In the genomic region with DNA sequence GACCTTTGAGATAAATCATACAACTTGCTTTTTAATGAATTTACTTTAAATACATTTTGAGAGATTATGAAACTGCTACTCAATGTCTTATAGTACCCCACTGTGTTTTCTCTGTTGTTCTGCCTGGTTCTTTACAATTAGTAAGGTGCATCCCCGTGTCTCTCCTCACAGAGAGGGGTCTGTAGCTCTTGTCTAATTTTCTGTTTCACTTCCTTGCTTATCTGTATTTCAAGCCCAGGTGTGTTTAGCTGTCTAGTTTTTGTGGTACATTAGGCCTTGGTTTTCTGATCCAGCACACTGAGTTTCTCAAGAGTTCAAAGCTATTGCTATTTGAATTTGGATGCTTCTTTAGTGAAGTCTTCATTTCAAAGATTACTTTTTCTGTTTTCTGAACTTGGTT, we compare ENCODE assay signal across 16 cellular contexts.
A peak's percentile ranks its signal among the peaks of the same experiment; 100 is the strongest.
DNase-seq lines count a peak whose midpoint lies in the region; ATAC-seq and TF ChIP-seq lines count a peak whose summit lies in the region.
"Had no signal": no experiment of that assay in that cellular context is flagged by ENCODE, and none has a peak within 500 bp of the region (broad histone marks: within the 10 kb centered on the region; RNA-seq: fewer than 3 reads in every experiment).

No MANE protein-coding gene starts in this region.

- 23% methylated on average over 1 of the region's 1 CpG for WGBS in SK-N-SH (ENCODE audit: low lambda C conversion rate)

- peaks cover 4% of the 10 kb centered on the region for H3K9me3 Mint-ChIP-seq in nephron progenitor cell
- H3K9me3 Mint-ChIP-seq in activated T-cell treated with anti-CD3 and anti-CD28 coated beads, Interleukin-2, amount 50 U/mL, for 72 hours: peaks cover 0 to 2% of the 10 kb centered on the region in 2 donors
- H3K9me3 Mint-ChIP-seq: activated CD4-positive, alpha-beta memory T cell treated with anti-CD3 and anti-CD28 coated beads for 36 hours; neural crest cell had no signal

- H3K9me2 ChIP-seq in SK-N-SH: no peaks in the 10 kb centered on the region

- peaks cover 8% of the 10 kb centered on the region for H3K4me1 Mint-ChIP-seq in nephron progenitor cell
- H3K4me1 Mint-ChIP-seq in activated T-cell treated with anti-CD3 and anti-CD28 coated beads, Interleukin-2, amount 50 U/mL, for 72 hours (ENCODE audit: low read depth): no peaks in the 10 kb centered on the region

- DNase-seq in nephron progenitor cell: no peak
- no peak for DNase-seq in hypothalamus (lab: John Stamatoyannopoulos, UW)
- no peak for DNase-seq in NCI-H1048 (lab: John Stamatoyannopoulos, UW)
- DNase-seq in activated T-cell treated with anti-CD3 and anti-CD28 coated beads, Interleukin-2, amount 50 U/mL, for 72 hours: no peak
- DNase-seq in SK-N-SH: no peak
- DNase-seq: activated CD4-positive, alpha-beta memory T cell treated with anti-CD3 and anti-CD28 coated beads for 36 hours; activated effector memory CD4-positive, alpha-beta T cell treated with anti-CD3 and anti-CD28 coated beads, Interleukin-2, amount 50 U/mL, for 16 hours; GM23248; left lung; NCI-H446 treated with DMSO at 0.1 percent for 48 hours; T-helper 9 cell had no signal

- no peak overlapping the region for H3K9ac ChIP-seq in SK-N-SH
- H3K9ac ChIP-seq: GM23248 had no signal

- no peak overlapping the region for H2AFZ ChIP-seq in SK-N-SH (ENCODE audit: low read depth)
- H2AFZ ChIP-seq: GM23248 had no signal

- H3K27ac Mint-ChIP-seq in nephron progenitor cell: peak overlapping the region; percentile 34
- H3K27ac Mint-ChIP-seq in activated T-cell treated with anti-CD3 and anti-CD28 coated beads, Interleukin-2, amount 50 U/mL, for 72 hours: no peak overlapping the region
- H3K27ac Mint-ChIP-seq: activated CD4-positive, alpha-beta memory T cell treated with anti-CD3 and anti-CD28 coated beads for 36 hours had no signal

- no peaks in the 10 kb centered on the region for H3K9me3 ChIP-seq in SK-N-SH
- H3K9me3 ChIP-seq: left lung, thoracic aorta had no signal

- no peaks in the 10 kb centered on the region for H3K27me3 ChIP-seq in SK-N-SH (ENCODE audit: insufficient read depth)
- H3K27me3 ChIP-seq: left lung had no signal

- H3F3A ChIP-seq in SK-N-SH (replicated peaks; ENCODE audit: insufficient read depth): no peaks in the 10 kb centered on the region

- TF ChIP-seq RAD21 in SK-N-SH (IDR thresholded peaks at IDR 0.05; ENCODE audit: low read length): no peak

- POLR2A ChIA-PET in SK-N-SH (lab: Yijun Ruan, JAX): no interaction called here

- H3K27ac ChIP-seq in SK-N-SH (ENCODE audit: low read depth in 2 of 2, low read length in 1 of 2): no peak overlapping the region
- H3K27ac ChIP-seq: GM23248, left lung, thoracic aorta had no signal

- H3K4me3 Mint-ChIP-seq in nephron progenitor cell: no peak overlapping the region
- H3K4me3 Mint-ChIP-seq in activated T-cell treated with anti-CD3 and anti-CD28 coated beads, Interleukin-2, amount 50 U/mL, for 72 hours: no peak overlapping the region
- H3K4me3 Mint-ChIP-seq: activated CD4-positive, alpha-beta memory T cell treated with anti-CD3 and anti-CD28 coated beads for 36 hours; neural crest cell had no signal

- peaks cover 17% of the 10 kb centered on the region for H3K27me3 Mint-ChIP-seq in nephron progenitor cell (ENCODE audit: low read depth, poor library complexity)
- H3K27me3 Mint-ChIP-seq in activated T-cell treated with anti-CD3 and anti-CD28 coated beads, Interleukin-2, amount 50 U/mL, for 72 hours (ENCODE audit: low read depth): peaks cover 14% of the 10 kb centered on the region

- TF ChIP-seq CTCF in nephron progenitor cell (IDR thresholded peaks at IDR 0.05) (no peak), SK-N-SH (IDR thresholded peaks at IDR 0.05) (no peak)

- H4K20me1 ChIP-seq in SK-N-SH (ENCODE audit: insufficient read depth): no peaks in the 10 kb centered on the region

- H3K4me1 ChIP-seq in SK-N-SH (ENCODE audit: control insufficient read depth in 1 of 2, insufficient read depth in 2 of 2, low read depth in 1 of 2, low read length in 1 of 2): peaks cover 0 to 4% of the 10 kb centered on the region in 2 experiments; a peak in 2 of 4 replicates

- no peak overlapping the region for H3K4me3 ChIP-seq in SK-N-SH (ENCODE audit: low read depth in 2 of 2, low read length in 1 of 2)
- H3K4me3 ChIP-seq: GM23248, left lung, thoracic aorta had no signal

- ATAC-seq in GM18907 (IDR thresholded peaks at IDR 0.05; ENCODE audit: unreplicated experiment): peak; percentile 58
- ATAC-seq in GM21717 (IDR thresholded peaks at IDR 0.05; ENCODE audit: unreplicated experiment): peak; percentile 90
- ATAC-seq in HG03097 (IDR thresholded peaks at IDR 0.05; ENCODE audit: low FRiP score, unreplicated experiment): peak; percentile 77
- ATAC-seq in activated T-cell treated with anti-CD3 and anti-CD28 coated beads, Interleukin-2, amount 50 U/mL, for 72 hours (replicated peaks in 1 of 2): no peak
- ATAC-seq: left lung had no signal

- no peaks in the 10 kb centered on the region for H3K36me3 Mint-ChIP-seq in nephron progenitor cell (ENCODE audit: low read depth)
- no peaks in the 10 kb centered on the region for H3K36me3 Mint-ChIP-seq in activated T-cell treated with anti-CD3 and anti-CD28 coated beads, Interleukin-2, amount 50 U/mL, for 72 hours (ENCODE audit: insufficient read depth in 2 of 2)
- H3K36me3 Mint-ChIP-seq: activated CD4-positive, alpha-beta memory T cell treated with anti-CD3 and anti-CD28 coated beads for 36 hours had no signal

- H3K79me2 ChIP-seq in SK-N-SH (ENCODE audit: insufficient read depth): no peaks in the 10 kb centered on the region

- no peak for TF ChIP-seq EP300 in SK-N-SH (IDR thresholded peaks at IDR 0.05; ENCODE audit: borderline replicate concordance in 1 of 2, low read depth in 1 of 2, low read length in 1 of 2)

- no peak overlapping the region for H3K4me2 ChIP-seq in SK-N-SH

- no peaks in the 10 kb centered on the region for H3K36me3 ChIP-seq in SK-N-SH (replicated peaks in 1 of 2; ENCODE audit: control insufficient read depth in 1 of 2, insufficient read depth in 2 of 2, low read length in 1 of 2)
- H3K36me3 ChIP-seq: left lung, thoracic aorta had no signal

- CTCF ChIA-PET in SK-N-SH (lab: Yijun Ruan, JAX): no interaction called here

TF ChIP-seq in SK-N-SH, 30 proteins besides CTCF, POLR2A, EP300 and RAD21 (continues in another document):
- TF ChIP-seq TCF12 (IDR thresholded peaks at IDR 0.05) (no peak), GATA2 (CRISPR knock-in tag; IDR thresholded peaks at IDR 0.05) (no peak), GABPA (IDR thresholded peaks at IDR 0.05; ENCODE audit: low read depth) (no peak), NFIC (IDR thresholded peaks at IDR 0.05; ENCODE audit: borderline replicate concordance) (no peak), POLR2AphosphoS5 (IDR thresholded peaks at IDR 0.05; ENCODE audit: low read depth, low read length) (no peak), YY1 (IDR thresholded peaks at IDR 0.05; ENCODE audit: low read depth) (no peak), SMC3 (IDR thresholded peaks at IDR 0.05; ENCODE audit: low read depth, low read length) (no peak), TEAD4 (IDR thresholded peaks at IDR 0.05; ENCODE audit: borderline replicate concordance, insufficient read depth) (no peak), EZH2phosphoT487 (IDR thresholded peaks at IDR 0.05; ENCODE audit: borderline replicate concordance, low read depth) (no peak), FOXM1 (IDR thresholded peaks at IDR 0.05; ENCODE audit: low read depth) (no peak), FOSL2 (IDR thresholded peaks at IDR 0.05; ENCODE audit: borderline replicate concordance, low read depth) (no peak), USF1 (IDR thresholded peaks at IDR 0.05; ENCODE audit: borderline replicate concordance, low read depth) (no peak), RXRA (IDR thresholded peaks at IDR 0.05; ENCODE audit: borderline replicate concordance, low read depth) (no peak), NRF1 (IDR thresholded peaks at IDR 0.05; ENCODE audit: low read depth, low read length) (no peak)
- TF ChIP-seq, protein P1, sequence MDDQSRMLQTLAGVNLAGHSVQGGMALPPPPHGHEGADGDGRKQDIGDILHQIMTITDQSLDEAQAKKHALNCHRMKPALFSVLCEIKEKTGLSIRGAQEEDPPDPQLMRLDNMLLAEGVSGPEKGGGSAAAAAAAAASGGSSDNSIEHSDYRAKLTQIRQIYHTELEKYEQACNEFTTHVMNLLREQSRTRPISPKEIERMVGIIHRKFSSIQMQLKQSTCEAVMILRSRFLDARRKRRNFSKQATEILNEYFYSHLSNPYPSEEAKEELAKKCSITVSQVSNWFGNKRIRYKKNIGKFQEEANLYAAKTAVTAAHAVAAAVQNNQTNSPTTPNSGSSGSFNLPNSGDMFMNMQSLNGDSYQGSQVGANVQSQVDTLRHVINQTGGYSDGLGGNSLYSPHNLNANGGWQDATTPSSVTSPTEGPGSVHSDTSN (IDR thresholded peaks at IDR 0.05): no peak
- TF ChIP-seq, protein P2, sequence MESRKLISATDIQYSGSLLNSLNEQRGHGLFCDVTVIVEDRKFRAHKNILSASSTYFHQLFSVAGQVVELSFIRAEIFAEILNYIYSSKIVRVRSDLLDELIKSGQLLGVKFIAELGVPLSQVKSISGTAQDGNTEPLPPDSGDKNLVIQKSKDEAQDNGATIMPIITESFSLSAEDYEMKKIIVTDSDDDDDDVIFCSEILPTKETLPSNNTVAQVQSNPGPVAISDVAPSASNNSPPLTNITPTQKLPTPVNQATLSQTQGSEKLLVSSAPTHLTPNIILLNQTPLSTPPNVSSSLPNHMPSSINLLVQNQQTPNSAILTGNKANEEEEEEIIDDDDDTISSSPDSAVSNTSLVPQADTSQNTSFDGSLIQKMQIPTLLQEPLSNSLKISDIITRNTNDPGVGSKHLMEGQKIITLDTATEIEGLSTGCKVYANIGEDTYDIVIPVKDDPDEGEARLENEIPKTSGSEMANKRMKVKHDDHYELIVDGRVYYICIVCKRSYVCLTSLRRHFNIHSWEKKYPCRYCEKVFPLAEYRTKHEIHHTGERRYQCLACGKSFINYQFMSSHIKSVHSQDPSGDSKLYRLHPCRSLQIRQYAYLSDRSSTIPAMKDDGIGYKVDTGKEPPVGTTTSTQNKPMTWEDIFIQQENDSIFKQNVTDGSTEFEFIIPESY (IDR thresholded peaks at IDR 0.05; ENCODE audit: borderline replicate concordance, low read depth): no peak

Comparison
In these comparisons a context has a peak if more than half of its experiments do, and no peak if none do; other contexts are left out.
1. ATAC-seq: peak in GM18907 (single experiment), GM21717 (single experiment) and HG03097 (single experiment); none in activated T-cell treated with anti-CD3 and anti-CD28 coated beads, Interleukin-2, amount 50 U/mL, for 72 hours (0 of 2).